Comparison of ENCODE assay signal across 8 cellular contexts in the genomic region with DNA sequence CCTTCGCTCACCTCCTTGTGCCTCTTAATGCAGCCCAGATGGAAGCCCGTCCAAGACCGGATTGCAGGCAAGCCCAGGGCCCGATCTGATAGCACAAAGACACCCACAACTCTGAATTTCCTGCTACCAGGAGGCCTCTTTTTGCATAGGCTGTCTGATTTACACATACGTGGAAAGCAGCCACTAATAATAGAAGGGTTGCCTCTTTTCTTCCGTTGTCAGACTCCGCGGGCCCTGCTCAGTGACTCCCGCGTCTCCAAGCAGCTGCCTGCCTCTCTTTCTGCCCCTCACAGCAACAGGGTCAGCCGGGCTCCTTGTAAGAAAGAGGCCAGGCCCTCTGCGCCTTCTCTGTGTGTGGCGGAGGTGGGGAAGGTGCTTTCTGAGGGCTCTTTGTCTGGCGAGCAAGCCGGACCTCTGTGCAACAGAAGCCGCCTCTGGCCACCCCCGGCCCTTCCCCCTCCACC. TPM values are rescaled to one million over a fixed set of nuclear protein-coding genes. Genes with fewer than 3 reads are reported as not detected.
DNase-seq lines count a peak whose midpoint lies in the region; ATAC-seq and TF ChIP-seq lines count a peak whose summit lies in the region.

No MANE protein-coding gene starts in this region.

- H3K4me1 ChIP-seq in colonic mucosa = peaks cover 7% of the 10 kb centered on the region

- no peaks in the 10 kb centered on the region for H3K27me3 ChIP-seq in colonic mucosa

- no peak for TF ChIP-seq CTCF in colonic mucosa (IDR thresholded peaks at IDR 0.05)
- no peak for TF ChIP-seq CTCF in RWPE1 (conservative IDR thresholded peaks at IDR 0.05; ENCODE audit: low read depth)

- H3K9ac ChIP-seq in colonic mucosa (ENCODE audit: low read depth in 2 of 2, low read length in 2 of 2) = no peak overlapping the region

- H3K36me3 ChIP-seq in colonic mucosa = no peaks in the 10 kb centered on the region

- intact Hi-C loops in colonic mucosa (cut with DNase I) = no loop called here

- CTCF ChIA-PET in RWPE1 (lab: Yijun Ruan, JAX) = no interaction called here

- peak; percentile 50 for ATAC-seq in GM18858 (IDR thresholded peaks at IDR 0.05; ENCODE audit: unreplicated experiment)
- ATAC-seq in HG02623 (IDR thresholded peaks at IDR 0.05; ENCODE audit: unreplicated experiment) = peak; percentile 60

- peak overlapping the region; percentile 53 for H3K27ac ChIP-seq in colonic mucosa
- peak overlapping the region in 15 of 21 experiments; percentile 8 to 92 (median 65) for H3K27ac ChIP-seq in skin epidermis
- H3K27ac ChIP-seq in RWPE1 = no peak overlapping the region

- POLR2A ChIA-PET in RWPE1 (lab: Yijun Ruan, JAX; ENCODE audit: low non-redundant PET) = no interaction called here

- peak; percentile 46 for DNase-seq in NOMO-1 treated with DMSO at 0.1 percent for 48 hours (lab: John Stamatoyannopoulos, UW; ENCODE audit: unreplicated experiment)
- DNase-seq in colonic mucosa = no peak
- no peak for DNase-seq in cerebellar nuclear complex (lab: John Stamatoyannopoulos, UW)
- DNase-seq in OCI-M2 (lab: John Stamatoyannopoulos, UW; ENCODE audit: unreplicated experiment) = no peak
- DNase-seq in RWPE1 (ENCODE audit: low spot score) = no peak

- H3K9me3 ChIP-seq in colonic mucosa = no peaks in the 10 kb centered on the region

- H3K4me3 ChIP-seq in colonic mucosa = no peak overlapping the region
- no peak overlapping the region for H3K4me3 ChIP-seq in skin epidermis

RNA-seq across cellular contexts. Expression of a gene that starts 26.7 kb away (rescaled TPM):
- 1 to 10 TPM; 5.3 to 6.6 TPM for total RNA-seq in colonic mucosa
